8 cellular contexts compared by ENCODE assay signal in the genomic region with DNA sequence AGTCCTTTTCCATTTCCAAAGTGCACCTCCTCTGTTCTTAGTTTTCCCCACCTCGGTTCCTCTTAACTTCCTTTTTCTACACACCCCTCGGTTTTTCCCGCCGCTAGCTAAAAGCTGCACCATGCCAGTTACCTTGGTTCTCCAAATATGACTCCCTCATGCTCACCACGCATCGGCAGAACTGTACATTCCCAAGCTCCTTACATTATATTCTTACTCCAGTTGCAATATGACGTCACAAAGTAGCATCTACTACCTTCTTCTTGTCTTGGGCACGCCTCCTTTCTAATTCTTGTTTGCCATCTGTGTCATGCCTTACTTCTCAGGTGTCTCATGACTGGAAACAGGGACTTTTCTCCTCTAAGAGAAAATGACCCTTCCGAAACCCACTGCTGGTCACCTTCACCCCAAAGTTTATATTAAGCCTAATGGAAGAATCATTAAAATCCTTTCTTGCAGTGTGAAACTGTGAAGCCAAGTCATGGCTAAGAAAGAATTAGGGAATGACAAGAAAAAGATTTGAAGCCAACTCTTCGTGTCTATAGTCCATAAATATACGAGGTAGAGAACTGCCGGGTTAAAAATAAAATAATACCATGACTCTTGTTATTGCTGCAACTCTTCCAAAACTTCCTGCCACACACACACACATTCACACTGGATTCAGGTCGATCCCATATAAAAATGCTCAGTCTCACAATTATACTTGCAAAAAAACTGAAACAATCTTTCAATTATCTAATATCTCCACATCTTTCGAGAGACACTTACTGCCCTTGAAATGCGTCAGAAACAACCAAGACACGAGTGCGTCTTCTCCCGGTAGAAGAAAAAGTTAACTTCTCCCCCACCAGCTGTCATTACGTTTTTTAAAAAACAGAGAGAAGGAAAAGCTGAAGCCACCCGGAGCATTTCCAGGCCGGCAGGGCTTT. TPM values are rescaled to one million over a fixed set of nuclear protein-coding genes. Genes with fewer than 3 reads are reported as not detected.
A peak's percentile ranks its signal among the peaks of the same experiment; 100 is the strongest.
DNase-seq lines count a peak whose midpoint lies in the region; ATAC-seq and TF ChIP-seq lines count a peak whose summit lies in the region.

No MANE protein-coding gene starts in this region.

- POLR2A ChIA-PET in CD8-positive, alpha-beta memory T cell (lab: Charles Lee), result interaction anchor here (0.6 to 1.7 kb wide), 6 partner anchors 13 to 203 kb away, joined by 3 to 4 read pairs (median 4); a partner anchor contains a TSS

- peaks cover 41 to 54% (median 52%) of the 10 kb centered on the region in 3 donors for H3K4me1 Mint-ChIP-seq in CD8-positive, alpha-beta memory T cell

- 0 out of 2 replicates have a peak overlapping the region, but pooled peaks have one; percentile 45 for H2AFZ ChIP-seq in Karpas-422 (ENCODE audit: low read length)

- peak in 2 of 5 donors; percentile 47 to 53 for DNase-seq in CD8-positive, alpha-beta memory T cell
- peak; percentile 56 for DNase-seq in Karpas-422
- no peak for DNase-seq in ascending aorta (ENCODE audit: low spot score in 2 of 2)
- DNase-seq in right lobe of liver, result no peak
- no peak for DNase-seq in tibial nerve (ENCODE audit: low spot score in 2 of 2)
- no peak for DNase-seq in posterior vena cava (ENCODE audit: low spot score)
- no peak for DNase-seq in stimulated activated CD4-positive, alpha-beta T cell treated with anti-CD3 and anti-CD28 coated beads, Interleukin-4, amount 100 ng/mL, for 24 hours
- DNase-seq in GOT3 (lab: John Stamatoyannopoulos, UW), result no peak

- peaks cover 3 to 22% (median 4%) of the 10 kb centered on the region in 3 donors for H3K36me3 Mint-ChIP-seq in CD8-positive, alpha-beta memory T cell

- peak overlapping the region; percentile 73 for H3K4me3 ChIP-seq in CD8-positive, alpha-beta memory T cell (ENCODE audit: low read length)
- peak overlapping the region; percentile 90 for H3K4me3 ChIP-seq in Karpas-422 (ENCODE audit: low read length)
- H3K4me3 ChIP-seq in ascending aorta, result peak overlapping the region; percentile 74 to 90
- peak overlapping the region; percentile 60 to 75 (median 71) for H3K4me3 ChIP-seq in right lobe of liver
- H3K4me3 ChIP-seq in tibial nerve, result peak overlapping the region; percentile 73 to 96 (median 84)

- ATAC-seq in right lobe of liver, result no peak

- H3K27ac Mint-ChIP-seq in CD8-positive, alpha-beta memory T cell, result peak overlapping the region; percentile 83 to 99 (median 93)

- CTCF ChIA-PET in CD8-positive, alpha-beta memory T cell (lab: Charles Lee), result interaction anchor here (1.0 to 1.4 kb wide), 2 partner anchors 16 to 149 kb away, joined by 3 read pairs; no protein-coding TSS in a partner anchor

- intact Hi-C loops in ascending aorta (cut with DNase I) (loop anchor here (2.0 to 10.0 kb wide), 3 partner anchors 25 to 267 kb away; a partner anchor contains a TSS), right lobe of liver (cut with DNase I) (loop anchor here in 1 of 2 donors (5.0 kb wide), 1 partner anchor 120 kb away; no protein-coding TSS in a partner anchor), posterior vena cava (cut with DNase I) (loop anchor here in 1 of 2 donors (5.0 kb wide), 2 partner anchors 35 to 45 kb away; no protein-coding TSS in a partner anchor)

- TF ChIP-seq CTCF in ascending aorta (IDR thresholded peaks at IDR 0.05) (no peak), right lobe of liver (IDR thresholded peaks at IDR 0.05) (no peak), tibial nerve (IDR thresholded peaks at IDR 0.05) (no peak)

- peak overlapping the region; percentile 85 to 98 (median 92) for H3K4me3 Mint-ChIP-seq in CD8-positive, alpha-beta memory T cell

- H3K79me2 ChIP-seq in Karpas-422 (ENCODE audit: low read length), result peaks cover 61% of the 10 kb centered on the region

- no peak for TF ChIP-seq POLR2A in right lobe of liver (IDR thresholded peaks at IDR 0.05)
- no peak for TF ChIP-seq POLR2A in tibial nerve (IDR thresholded peaks at IDR 0.05)

- peak overlapping the region; percentile 93 for H3K9ac ChIP-seq in Karpas-422 (ENCODE audit: low read length)

- peak overlapping the region; percentile 93 for H3K27ac ChIP-seq in CD8-positive, alpha-beta memory T cell (ENCODE audit: low read depth, low read length)
- H3K27ac ChIP-seq in Karpas-422 (ENCODE audit: low read length), result peak overlapping the region; percentile 81
- H3K27ac ChIP-seq in ascending aorta, result peak overlapping the region; percentile 97 to 100
- H3K27ac ChIP-seq in right lobe of liver, result peak overlapping the region; percentile 93 to 99 (median 98)
- peak overlapping the region; percentile 97 to 100 (median 100) for H3K27ac ChIP-seq in tibial nerve

- peaks cover 39% of the 10 kb centered on the region for H3K4me1 ChIP-seq in CD8-positive, alpha-beta memory T cell (ENCODE audit: insufficient read depth, low read length)
- peaks cover 48% of the 10 kb centered on the region for H3K4me1 ChIP-seq in Karpas-422 (ENCODE audit: low read length)
- peaks cover 0 to 21% of the 10 kb centered on the region in 2 donors for H3K4me1 ChIP-seq in ascending aorta
- peaks cover 0 to 7% (median 0%) of the 10 kb centered on the region in 4 donors for H3K4me1 ChIP-seq in right lobe of liver
- peaks cover 0 to 56% (median 14%) of the 10 kb centered on the region in 4 donors for H3K4me1 ChIP-seq in tibial nerve

- TF ChIP-seq EP300 in tibial nerve (IDR thresholded peaks at IDR 0.05), result no peak

- peaks cover 10% of the 10 kb centered on the region for H4K20me1 ChIP-seq in Karpas-422 (ENCODE audit: insufficient read depth, low read depth, low read length)

- peaks cover 0 to 3% of the 10 kb centered on the region in 2 donors for H3K27me3 Mint-ChIP-seq in CD8-positive, alpha-beta memory T cell

- no peaks in the 10 kb centered on the region for H3K9me3 ChIP-seq in CD8-positive, alpha-beta memory T cell (ENCODE audit: low read length)
- H3K9me3 ChIP-seq in Karpas-422 (ENCODE audit: low read length) (no peaks in the 10 kb centered on the region), ascending aorta (no peaks in the 10 kb centered on the region), right lobe of liver (no peaks in the 10 kb centered on the region), tibial nerve (no peaks in the 10 kb centered on the region)

- 24% methylated on average over 21 of the region's 21 CpGs for WGBS in right lobe of liver (ENCODE audit: insufficient coverage, low coverage, low lambda C conversion rate, missing lambda C conversion rate)
- WGBS in tibial nerve, 2 donors, result 23 to 25% methylated on average over 21 of the region's 21 CpGs

- peak overlapping the region; percentile 90 for H3K4me2 ChIP-seq in Karpas-422 (ENCODE audit: low read depth, low read length, poor library complexity, severe bottlenecking)

- H3K9me3 Mint-ChIP-seq in CD8-positive, alpha-beta memory T cell, result no peaks in the 10 kb centered on the region

- no peaks in the 10 kb centered on the region for H3K9me2 ChIP-seq in Karpas-422 (replicated peaks; ENCODE audit: insufficient read depth, low read length)

- H3K27me3 ChIP-seq in CD8-positive, alpha-beta memory T cell (ENCODE audit: insufficient read depth, low read length, poor library complexity, severe bottlenecking), result no peaks in the 10 kb centered on the region
- no peaks in the 10 kb centered on the region for H3K27me3 ChIP-seq in Karpas-422 (ENCODE audit: low read length)
- H3K27me3 ChIP-seq in ascending aorta, result no peaks in the 10 kb centered on the region
- no peaks in the 10 kb centered on the region for H3K27me3 ChIP-seq in right lobe of liver
- no peaks in the 10 kb centered on the region for H3K27me3 ChIP-seq in tibial nerve

- H3K36me3 ChIP-seq in CD8-positive, alpha-beta memory T cell (ENCODE audit: insufficient read depth, low read length), result no peaks in the 10 kb centered on the region
- H3K36me3 ChIP-seq in Karpas-422 (ENCODE audit: insufficient read depth, low read length) (no peaks in the 10 kb centered on the region), ascending aorta (peaks cover 0 to 4% of the 10 kb centered on the region in 2 donors), right lobe of liver (no peaks in the 10 kb centered on the region), tibial nerve (no peaks in the 10 kb centered on the region)

RNA-seq across cellular contexts. Expression of a gene that starts 1.6 kb away (rescaled TPM):
- 10 to 100 TPM; 55.6 to 56.1 TPM for total RNA-seq in CD8-positive, alpha-beta memory T cell
- 99.4 TPM for polyA plus RNA-seq in CD8-positive, alpha-beta memory T cell
- 216 and 242 TPM in 2 replicates for total RNA-seq in Karpas-422 (2014; rRNA removed; shearing (Covaris generic); ENCODE audit: low replicate concordance)
- total RNA-seq in ascending aorta (102 TPM), right lobe of liver (10 to 100 TPM; 19.7 to 28.7 (median 24.2) TPM), tibial nerve (100 to 1,000 TPM in 3 of 4 donors, 10 to 100 TPM in 1; 91.0 to 124 (median 114) TPM), posterior vena cava (100 to 1,000 TPM; 145 to 181 TPM)

RNA-seq across cellular contexts. Expression of a gene that starts 28.7 kb away (rescaled TPM):
- 10 to 100 TPM in 1 of 2 experiments, 1 to 10 TPM in 1; 9.8 to 10.6 TPM for total RNA-seq in CD8-positive, alpha-beta memory T cell
- polyA plus RNA-seq in CD8-positive, alpha-beta memory T cell, result 22.7 TPM
- 15.9 and 40.0 TPM in 2 replicates for total RNA-seq in Karpas-422 (2014; rRNA removed; shearing (Covaris generic); ENCODE audit: low replicate concordance)
- total RNA-seq in ascending aorta, result 7.6 TPM
- total RNA-seq in right lobe of liver, result 1 to 10 TPM; 3.5 to 6.6 (median 4.6) TPM
- 10 to 100 TPM; 19.2 to 41.4 (median 25.9) TPM for total RNA-seq in tibial nerve
- total RNA-seq in posterior vena cava, result 10 to 100 TPM; 21.7 to 29.9 TPM
